Comparison of ENCODE assay signal across 12 cellular contexts in genomic region chr14:105479438-105480164, GRCh38. TPM values are rescaled to one million over a fixed set of nuclear protein-coding genes. Genes with fewer than 3 reads are reported as not detected.
DNase-seq lines count a peak whose midpoint lies in the region; ATAC-seq and TF ChIP-seq lines count a peak whose summit lies in the region.
"Had no signal": no experiment of that assay in that cellular context is flagged by ENCODE, and none has a peak within 500 bp of the region (broad histone marks: within the 10 kb centered on the region; RNA-seq: fewer than 3 reads in every experiment).

No MANE protein-coding gene starts in this region.

- H3K4me1 ChIP-seq in Peyer's patch = peaks cover 17 to 91% (median 47%) of the 10 kb centered on the region in 4 donors
- peaks cover 17% of the 10 kb centered on the region for H3K4me1 ChIP-seq in iPS-18a (ENCODE audit: control insufficient read depth, low read depth, low read length)
- H3K4me1 ChIP-seq in thoracic aorta (ENCODE audit: control insufficient read depth in 1 of 2, low read depth in 2 of 2) = peaks cover 32 to 68% of the 10 kb centered on the region in 2 donors

- H3K36me3 ChIP-seq in Peyer's patch (no peaks in the 10 kb centered on the region), iPS-18a (ENCODE audit: control insufficient read depth, low read depth, low read length) (no peaks in the 10 kb centered on the region), thoracic aorta (peaks cover 6% of the 10 kb centered on the region)

- no peak for TF ChIP-seq CTCF in Peyer's patch (IDR thresholded peaks at IDR 0.05)
- TF ChIP-seq CTCF in thoracic aorta (IDR thresholded peaks at IDR 0.05) = no peak

- H3K4me3 ChIP-seq in Peyer's patch = no peak overlapping the region
- peak overlapping the region; percentile 6 for H3K4me3 ChIP-seq in iPS-18a (ENCODE audit: low read length)
- H3K4me3 ChIP-seq in thoracic aorta = no peak overlapping the region

- H3K9me3 ChIP-seq in Peyer's patch = no peaks in the 10 kb centered on the region
- H3K9me3 ChIP-seq in iPS-18a (ENCODE audit: control insufficient read depth, low read depth, low read length) = no peaks in the 10 kb centered on the region
- H3K9me3 ChIP-seq in thoracic aorta = no peaks in the 10 kb centered on the region

- H3K36me3 Mint-ChIP-seq in activated naive CD8-positive, alpha-beta T cell = no peaks in the 10 kb centered on the region
- H3K36me3 Mint-ChIP-seq in activated naive CD8-positive, alpha-beta T cell treated with anti-CD3 and anti-CD28 coated beads, Interleukin-2, amount 50 U/mL, for 24 hours (ENCODE audit: low read depth) = peaks cover 2% of the 10 kb centered on the region

- H3K27ac ChIP-seq in Peyer's patch (peak overlapping the region in 3 of 4 donors; percentile 87 to 96 (median 88)), iPS-18a (ENCODE audit: low read length) (no peak overlapping the region), thoracic aorta (peak overlapping the region; percentile 97 to 100)

- H3K27ac Mint-ChIP-seq in activated naive CD8-positive, alpha-beta T cell = no peak overlapping the region
- H3K27ac Mint-ChIP-seq in activated naive CD8-positive, alpha-beta T cell treated with anti-CD3 and anti-CD28 coated beads, Interleukin-2, amount 50 U/mL, for 24 hours = no peak overlapping the region
- H3K27ac Mint-ChIP-seq: progenitor cell of endocrine pancreas had no signal

- peak overlapping the region; percentile 62 for H3K4me3 Mint-ChIP-seq in activated naive CD8-positive, alpha-beta T cell
- H3K4me3 Mint-ChIP-seq in activated naive CD8-positive, alpha-beta T cell treated with anti-CD3 and anti-CD28 coated beads, Interleukin-2, amount 50 U/mL, for 24 hours = no peak overlapping the region

- H3K9ac ChIP-seq in iPS-18a (ENCODE audit: low read length) = no peak overlapping the region

- DNase-seq in activated naive CD8-positive, alpha-beta T cell treated with anti-CD3 and anti-CD28 coated beads, Interleukin-2, amount 50 U/mL, for 24 hours = no peak
- DNase-seq in Peyer's patch (no peak), thoracic aorta (ENCODE audit: low spot score) (no peak), HuH-7.5 (ENCODE audit: low spot score) (no peak), midbrain (lab: John Stamatoyannopoulos, UW) (no peak), NCI-H1048 (lab: John Stamatoyannopoulos, UW) (no peak)
- DNase-seq: C1 segment of cervical spinal cord, erythroblast, NCI-H2029 treated with DMSO at 0.1 percent for 48 hours had no signal

- H3K27me3 Mint-ChIP-seq in activated naive CD8-positive, alpha-beta T cell = no peaks in the 10 kb centered on the region
- H3K27me3 Mint-ChIP-seq in activated naive CD8-positive, alpha-beta T cell treated with anti-CD3 and anti-CD28 coated beads, Interleukin-2, amount 50 U/mL, for 24 hours = peaks cover 23% of the 10 kb centered on the region

- peaks cover 0 to 43% of the 10 kb centered on the region in 2 donors for H3K27me3 ChIP-seq in Peyer's patch
- peaks cover 94% of the 10 kb centered on the region for H3K27me3 ChIP-seq in iPS-18a (ENCODE audit: control insufficient read depth, insufficient read depth, low read length)
- no peaks in the 10 kb centered on the region for H3K27me3 ChIP-seq in thoracic aorta (replicated peaks; ENCODE audit: insufficient read depth)

- H3K9me3 Mint-ChIP-seq in activated naive CD8-positive, alpha-beta T cell (ENCODE audit: low read depth) = no peaks in the 10 kb centered on the region
- H3K9me3 Mint-ChIP-seq in activated naive CD8-positive, alpha-beta T cell treated with anti-CD3 and anti-CD28 coated beads, Interleukin-2, amount 50 U/mL, for 24 hours = no peaks in the 10 kb centered on the region

- peaks cover 44% of the 10 kb centered on the region for H3K4me1 Mint-ChIP-seq in activated naive CD8-positive, alpha-beta T cell (ENCODE audit: low read depth)
- peaks cover 46% of the 10 kb centered on the region for H3K4me1 Mint-ChIP-seq in activated naive CD8-positive, alpha-beta T cell treated with anti-CD3 and anti-CD28 coated beads, Interleukin-2, amount 50 U/mL, for 24 hours

- no peak for TF ChIP-seq POLR2A in Peyer's patch (IDR thresholded peaks at IDR 0.05)

- ATAC-seq in activated naive CD8-positive, alpha-beta T cell treated with anti-CD3 and anti-CD28 coated beads, Interleukin-2, amount 50 U/mL, for 24 hours = no peak
- no peak for ATAC-seq in thoracic aorta (ENCODE audit: insufficient number of reproducible peaks, low FRiP score, low read depth)

RNA-seq across cellular contexts. Expression of gene CRIP2, which starts 5.0 kb away (rescaled TPM):
- total RNA-seq in Peyer's patch = 10 to 100 TPM; 20.8 to 69.3 (median 41.9) TPM
- 100 to 1,000 TPM; 307 to 748 TPM for total RNA-seq in thoracic aorta

RNA-seq across cellular contexts. Expression of gene CRIP1, which starts 7.1 kb away (rescaled TPM):
- 100 to 1,000 TPM in 1 of 4 donors, 10 to 100 TPM in 3; 33.8 to 239 (median 37.8) TPM for total RNA-seq in Peyer's patch
- total RNA-seq in thoracic aorta = 100 to 1,000 TPM in 1 of 2 donors, 10 to 100 TPM in 1; 75.4 to 325 TPM

RNA-seq across cellular contexts. Expression of gene TEDC1, which starts 11.4 kb away (rescaled TPM):
- total RNA-seq in Peyer's patch (10 to 100 TPM in 2 of 4 donors, 1 to 10 TPM in 2; 7.0 to 42.1 (median 15.1) TPM), thoracic aorta (10 to 100 TPM in 1 of 2 donors, 1 to 10 TPM in 1; 7.8 to 42.1 TPM)

RNA-seq across cellular contexts. Expression of gene TMEM121, which starts 46.8 kb away (rescaled TPM):
- total RNA-seq in Peyer's patch (1 to 10 TPM in 2 of 4 donors, under 1 TPM in 1, not detected in 1; 0.94 to 2.5 (median 1.1) TPM), thoracic aorta (1 to 10 TPM; 2.6 to 5.5 TPM)

RNA-seq across cellular contexts. Expression of gene MTA1, which starts 60.0 kb away (rescaled TPM):
- total RNA-seq in Peyer's patch (100 to 1,000 TPM in 3 of 4 donors, 10 to 100 TPM in 1; 75.7 to 295 (median 165) TPM), thoracic aorta (10 to 100 TPM; 77.2 to 84.1 TPM)

Comparison
In these comparisons a context has a peak if more than half of its experiments do, and no peak if none do; other contexts are left out.
1. RNA of gene CRIP2, which starts 5.0 kb away (total RNA-seq): 307 to 748 TPM in thoracic aorta; 20.8 to 69.3 TPM in Peyer's patch; every median in the first group is over 4 times any median in the second.